8 cellular contexts compared by ENCODE assay signal in the genomic region with DNA sequence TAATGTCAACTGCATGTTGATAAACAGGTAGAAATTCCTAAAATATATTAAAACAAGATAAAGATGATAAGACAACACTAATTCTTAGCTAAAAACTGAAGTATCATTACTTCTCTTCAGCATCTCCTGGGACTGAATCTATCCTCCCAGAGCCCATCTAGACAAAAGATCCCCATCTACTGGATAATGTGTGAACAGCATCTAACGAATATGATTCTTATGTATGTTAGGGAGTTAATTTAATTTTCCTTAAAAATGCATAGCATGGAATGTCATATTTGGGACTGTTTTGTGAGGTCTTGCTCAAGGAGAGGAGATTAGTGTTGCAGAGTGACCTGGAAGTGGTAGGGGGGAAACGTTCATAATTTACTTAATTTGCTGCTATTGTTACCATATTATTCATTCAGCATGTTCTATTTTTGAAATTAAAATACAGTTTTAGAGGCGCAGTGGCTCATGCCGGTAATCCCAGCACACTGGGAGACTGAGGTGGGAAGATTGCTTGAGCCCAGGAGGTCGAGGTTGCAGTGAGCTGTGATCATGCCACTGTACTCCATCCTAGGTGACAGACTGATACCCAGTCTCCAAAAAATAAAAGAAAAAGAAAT.
A peak's percentile ranks its signal among the peaks of the same experiment; 100 is the strongest.
DNase-seq lines count a peak whose midpoint lies in the region; TF ChIP-seq lines count a peak whose summit lies in the region.

No MANE protein-coding gene starts in this region.

- no peaks in the 10 kb centered on the region for H3K4me1 ChIP-seq in thyroid gland

- TF ChIP-seq CTCF in GM10266 (IDR thresholded peaks at IDR 0.05; ENCODE audit: control insufficient read depth, insufficient read depth, low read depth, missing control alignments) (peak; percentile 43), HFFc6 (IDR thresholded peaks at IDR 0.05) (peak; percentile 83), nephron (IDR thresholded peaks at IDR 0.05; ENCODE audit: unreplicated experiment in 3 of 3) (peak; percentile 59 to 70 (median 65)), thyroid gland (IDR thresholded peaks at IDR 0.05) (peak in 3 of 6 experiments; percentile 27 to 44 (median 40))

- H3K4me1 Mint-ChIP-seq in HFFc6 (ENCODE audit: low read depth) = no peaks in the 10 kb centered on the region
- H3K4me1 Mint-ChIP-seq in nephron = peaks cover 9% of the 10 kb centered on the region

- H3K36me3 Mint-ChIP-seq in HFFc6 (ENCODE audit: low read depth) (no peaks in the 10 kb centered on the region), nephron (ENCODE audit: low read depth) (peaks cover 27% of the 10 kb centered on the region)

- no peak for TF ChIP-seq POLR2A in thyroid gland (IDR thresholded peaks at IDR 0.05)

- intact Hi-C loops in thyroid gland (cut with DNase I) = no loop called here

- H3K27ac ChIP-seq in thyroid gland = no peak overlapping the region

- no peaks in the 10 kb centered on the region for H3K9me3 Mint-ChIP-seq in HFFc6
- H3K9me3 Mint-ChIP-seq in nephron = peaks cover 25% of the 10 kb centered on the region

- H3K27me3 ChIP-seq in thyroid gland = no peaks in the 10 kb centered on the region

- WGBS in thyroid gland, 2 donors = 55 to 60% methylated on average over 5 of the region's 5 CpGs

- no peak overlapping the region for H3K27ac Mint-ChIP-seq in HFFc6
- no peak overlapping the region for H3K27ac Mint-ChIP-seq in nephron

- peak; percentile 20 for DNase-seq in GM10266 (ENCODE audit: extremely low spot score)
- peak; percentile 34 for DNase-seq in HFFc6
- peak; percentile 34 for DNase-seq in NCI-H226
- peak; percentile 60 for DNase-seq in dedifferentiated amniotic fluid mesenchymal stem cell (ENCODE audit: extremely low spot score)
- DNase-seq in activated naive CD4-positive, alpha-beta T cell treated with anti-CD3 and anti-CD28 coated beads, Interleukin-2, amount 50 U/mL, for 16 hours = no peak
- DNase-seq in amniotic stem cell (lab: John Stamatoyannopoulos, UW) = no peak
- no peak for DNase-seq in thyroid gland

- no peak overlapping the region for H3K4me3 Mint-ChIP-seq in HFFc6
- no peak overlapping the region for H3K4me3 Mint-ChIP-seq in nephron

- H3K27me3 Mint-ChIP-seq in HFFc6 (ENCODE audit: insufficient read depth) (peaks cover 4% of the 10 kb centered on the region; the same call in 1 of the 2 replicates), nephron (ENCODE audit: low read depth) (no peaks in the 10 kb centered on the region)

- no peaks in the 10 kb centered on the region for H3K9me3 ChIP-seq in thyroid gland

- H3K36me3 ChIP-seq in thyroid gland = no peaks in the 10 kb centered on the region

- no peak overlapping the region for H3K4me3 ChIP-seq in thyroid gland (replicated peaks in 1 of 3)

Comparison
In these comparisons a context has a peak if more than half of its experiments do, and no peak if none do; other contexts are left out.
1. DNase-seq: peak in GM10266 (single experiment), HFFc6 (single experiment), NCI-H226 (single experiment) and dedifferentiated amniotic fluid mesenchymal stem cell (single experiment); none in activated naive CD4-positive, alpha-beta T cell treated with anti-CD3 and anti-CD28 coated beads, Interleukin-2, amount 50 U/mL, for 16 hours (single experiment), amniotic stem cell (single experiment) and thyroid gland (0 of 2).